1 cellular context compared by ENCODE assay signal in the genomic region with DNA sequence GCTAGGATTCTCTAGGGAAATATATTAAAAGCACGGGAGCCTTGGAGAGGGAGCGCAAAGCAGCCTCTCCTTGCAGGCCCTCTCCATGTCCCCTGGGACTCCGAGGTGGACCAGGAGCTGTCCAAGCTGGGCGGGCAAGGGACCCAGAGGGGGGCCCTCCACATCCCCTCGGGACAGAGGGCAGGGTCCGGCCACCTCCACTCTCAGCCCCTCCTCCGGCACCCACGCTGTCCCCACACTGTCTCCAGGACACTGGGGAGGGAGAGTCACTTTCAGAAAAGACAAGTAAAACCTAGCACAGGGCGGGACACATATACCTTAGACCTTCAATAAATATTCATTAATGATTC.
TF ChIP-seq lines count a peak whose summit lies in the region.

No MANE protein-coding gene starts in this region.

TF ChIP-seq in H1, 55 proteins besides CTCF, POLR2A, EP300 and RAD21:
- TF ChIP-seq HDAC6 (IDR thresholded peaks at IDR 0.05; ENCODE audit: low read depth, low read length) (no peak), ASH2L (IDR thresholded peaks at IDR 0.05; ENCODE audit: low read length) (no peak), EZH2 (IDR thresholded peaks at IDR 0.05; ENCODE audit: low read depth, low read length, severe bottlenecking) (no peak), SP4 (IDR thresholded peaks at IDR 0.05; ENCODE audit: low read length) (no peak), POLR2AphosphoS5 (IDR thresholded peaks at IDR 0.05; ENCODE audit: low read depth, low read length) (no peak), HDAC2 (IDR thresholded peaks at IDR 0.05; ENCODE audit: borderline replicate concordance in 1 of 2, low read depth in 2 of 2, low read length in 2 of 2) (no peak), MAFK (IDR thresholded peaks at IDR 0.05; ENCODE audit: low read depth, low read length) (no peak), TAF7 (optimal IDR thresholded peaks at IDR 0.05; ENCODE audit: borderline replicate concordance, low read depth, low read length) (no peak), SIRT6 (IDR thresholded peaks at IDR 0.05; ENCODE audit: low read length) (no peak), GABPA (IDR thresholded peaks at IDR 0.05; ENCODE audit: borderline replicate concordance, insufficient read depth, low read length) (no peak), SAP30 (IDR thresholded peaks at IDR 0.05; ENCODE audit: insufficient read depth, insufficient replicate concordance, low read length) (no peak), BACH1 (IDR thresholded peaks at IDR 0.05; ENCODE audit: low read length) (no peak), POU5F1 (IDR thresholded peaks at IDR 0.05; ENCODE audit: low read depth, low read length) (no peak), GTF2F1 (IDR thresholded peaks at IDR 0.05; ENCODE audit: borderline replicate concordance, low read depth, low read length) (no peak), KDM5A (IDR thresholded peaks at IDR 0.05; ENCODE audit: low read length) (no peak), TCF12 (IDR thresholded peaks at IDR 0.05; ENCODE audit: low read depth, low read length) (no peak)
- TF ChIP-seq, protein P1, sequence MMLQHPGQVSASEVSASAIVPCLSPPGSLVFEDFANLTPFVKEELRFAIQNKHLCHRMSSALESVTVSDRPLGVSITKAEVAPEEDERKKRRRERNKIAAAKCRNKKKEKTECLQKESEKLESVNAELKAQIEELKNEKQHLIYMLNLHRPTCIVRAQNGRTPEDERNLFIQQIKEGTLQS (IDR thresholded peaks at IDR 0.05; ENCODE audit: insufficient read depth, low read depth, low read length) = no peak
- TF ChIP-seq, protein P2, sequence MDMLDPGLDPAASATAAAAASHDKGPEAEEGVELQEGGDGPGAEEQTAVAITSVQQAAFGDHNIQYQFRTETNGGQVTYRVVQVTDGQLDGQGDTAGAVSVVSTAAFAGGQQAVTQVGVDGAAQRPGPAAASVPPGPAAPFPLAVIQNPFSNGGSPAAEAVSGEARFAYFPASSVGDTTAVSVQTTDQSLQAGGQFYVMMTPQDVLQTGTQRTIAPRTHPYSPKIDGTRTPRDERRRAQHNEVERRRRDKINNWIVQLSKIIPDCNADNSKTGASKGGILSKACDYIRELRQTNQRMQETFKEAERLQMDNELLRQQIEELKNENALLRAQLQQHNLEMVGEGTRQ (IDR thresholded peaks at IDR 0.05; ENCODE audit: low read length) = no peak
